ENCODE assay signal across 1 cellular context in the genomic region with DNA sequence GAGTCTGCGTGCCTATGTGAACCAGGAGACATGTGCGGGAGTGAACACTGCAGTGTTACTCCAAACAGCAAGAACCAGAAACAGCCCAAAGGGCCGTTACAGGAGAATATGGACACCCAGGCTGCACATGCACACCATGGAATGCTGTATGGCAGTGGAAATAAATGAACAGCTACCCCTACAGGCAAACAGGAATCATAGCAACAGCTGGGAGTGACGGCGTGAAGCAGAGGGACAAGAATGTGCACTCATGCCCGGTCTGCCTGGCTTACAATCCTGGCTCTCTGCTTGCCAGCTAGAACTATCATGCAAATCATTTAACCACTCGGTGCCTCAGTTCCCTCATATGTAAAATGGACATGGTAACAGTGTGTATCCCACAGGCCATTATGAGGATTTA.
TF ChIP-seq lines count a peak whose summit lies in the region.

No MANE protein-coding gene starts in this region.

TF ChIP-seq in H1, 55 proteins besides CTCF, POLR2A, EP300 and RAD21:
- TF ChIP-seq, protein P1, sequence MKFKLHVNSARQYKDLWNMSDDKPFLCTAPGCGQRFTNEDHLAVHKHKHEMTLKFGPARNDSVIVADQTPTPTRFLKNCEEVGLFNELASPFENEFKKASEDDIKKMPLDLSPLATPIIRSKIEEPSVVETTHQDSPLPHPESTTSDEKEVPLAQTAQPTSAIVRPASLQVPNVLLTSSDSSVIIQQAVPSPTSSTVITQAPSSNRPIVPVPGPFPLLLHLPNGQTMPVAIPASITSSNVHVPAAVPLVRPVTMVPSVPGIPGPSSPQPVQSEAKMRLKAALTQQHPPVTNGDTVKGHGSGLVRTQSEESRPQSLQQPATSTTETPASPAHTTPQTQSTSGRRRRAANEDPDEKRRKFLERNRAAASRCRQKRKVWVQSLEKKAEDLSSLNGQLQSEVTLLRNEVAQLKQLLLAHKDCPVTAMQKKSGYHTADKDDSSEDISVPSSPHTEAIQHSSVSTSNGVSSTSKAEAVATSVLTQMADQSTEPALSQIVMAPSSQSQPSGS (IDR thresholded peaks at IDR 0.05; ENCODE audit: low read length), result no peak
TF ChIP-seq in H1: peak in this region for 0.
